15 cellular contexts compared by ENCODE assay signal in the genomic region with DNA sequence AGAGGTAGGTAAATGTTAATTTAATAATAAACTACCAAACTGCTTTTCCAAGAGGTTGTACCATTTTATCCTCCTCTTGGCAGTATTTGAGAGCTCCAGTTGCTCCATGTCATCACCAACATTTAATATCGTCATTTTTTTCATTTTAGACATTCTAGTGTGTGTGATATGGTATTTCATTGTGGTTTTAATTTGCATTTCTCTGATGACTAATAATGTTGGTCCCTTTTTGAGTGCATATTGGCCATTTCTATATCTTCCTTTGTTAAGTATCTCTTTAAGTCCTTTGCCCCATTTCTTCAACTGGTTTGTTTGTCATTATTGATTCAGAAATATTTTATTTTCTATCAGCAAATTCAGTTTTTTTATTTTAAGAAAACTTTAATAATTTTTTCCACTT.
A peak's percentile ranks its signal among the peaks of the same experiment; 100 is the strongest.
DNase-seq lines count a peak whose midpoint lies in the region; ATAC-seq and TF ChIP-seq lines count a peak whose summit lies in the region.
"Had no signal": no experiment of that assay in that cellular context is flagged by ENCODE, and none has a peak within 500 bp of the region (broad histone marks: within the 10 kb centered on the region; RNA-seq: fewer than 3 reads in every experiment).

No MANE protein-coding gene starts in this region.

- no peaks in the 10 kb centered on the region for H3K4me1 Mint-ChIP-seq in Calu3 (ENCODE audit: low read depth, unreplicated experiment)
- H3K4me1 Mint-ChIP-seq: CD8-positive, alpha-beta memory T cell had no signal

- H3K27ac Mint-ChIP-seq in Calu3 (ENCODE audit: unreplicated experiment), result no peak overlapping the region
- H3K27ac Mint-ChIP-seq: CD8-positive, alpha-beta memory T cell had no signal

- H3K27me3 Mint-ChIP-seq in Calu3 (ENCODE audit: unreplicated experiment), result no peaks in the 10 kb centered on the region

- peak; percentile 58 for ATAC-seq in HG02973 (IDR thresholded peaks at IDR 0.05; ENCODE audit: unreplicated experiment)
- no peak for ATAC-seq in HG03354 (IDR thresholded peaks at IDR 0.05; ENCODE audit: poor library complexity, severe bottlenecking, unreplicated experiment)
- ATAC-seq: K562 had no signal

- BruUV-seq in Calu3 (replicated peaks; lab: Mats Ljungman, UMichigan), result no TSS peak

- intact Hi-C loops in Calu3 (cut with micrococcal nuclease; ENCODE audit: unreplicated experiment), result no loop called here

- H3K9me3 Mint-ChIP-seq in Calu3 (ENCODE audit: low read depth, unreplicated experiment), result no peaks in the 10 kb centered on the region
- H3K9me3 Mint-ChIP-seq: H9 had no signal

- H3K4me3 Mint-ChIP-seq in Calu3 (ENCODE audit: low read depth, unreplicated experiment), result no peak overlapping the region
- H3K4me3 Mint-ChIP-seq: CD8-positive, alpha-beta memory T cell; H9 had no signal

- TF ChIP-seq CTCF in Calu3 (IDR thresholded peaks at IDR 0.05; ENCODE audit: unreplicated experiment), result no peak

- DNase-seq in EL, result peak; percentile 9
- peak; percentile 29 for DNase-seq in LHCN-M2 (ENCODE audit: low read depth)
- DNase-seq in iris pigment epithelial cell (ENCODE audit: low read depth), result peak; percentile 2
- no peak for DNase-seq in hypothalamus (lab: John Stamatoyannopoulos, UW)
- no peak for DNase-seq in Calu3
- DNase-seq: 8988T; AML-193; Caco-2; CD8-positive, alpha-beta memory T cell; DMS53; GOT3; H9 had no signal

- no peaks in the 10 kb centered on the region for H3K36me3 Mint-ChIP-seq in Calu3 (ENCODE audit: insufficient read depth, unreplicated experiment)
- H3K36me3 Mint-ChIP-seq: CD8-positive, alpha-beta memory T cell had no signal

- CTCF ChIA-PET in Calu3 (lab: Charles Lee), result no interaction called here

Comparison
In these comparisons a context has a peak if more than half of its experiments do, and no peak if none do; other contexts are left out.
1. DNase-seq: peak in EL (single experiment), LHCN-M2 (single experiment) and iris pigment epithelial cell (single experiment); none in hypothalamus (0 of 51) and Calu3 (single experiment).